In genomic region chr16:2473999-2474876, GRCh38 we compare ENCODE assay signal across 8 cellular contexts. TPM values are rescaled to one million over a fixed set of nuclear protein-coding genes. Genes with fewer than 3 reads are reported as not detected.
A peak's percentile ranks its signal among the peaks of the same experiment; 100 is the strongest.
DNase-seq lines count a peak whose midpoint lies in the region; ATAC-seq and TF ChIP-seq lines count a peak whose summit lies in the region.

No MANE protein-coding gene starts in this region.

- peaks cover 4 to 19% of the 10 kb centered on the region in 2 donors for H3K36me3 Mint-ChIP-seq in CD14-positive monocyte
- H3K36me3 Mint-ChIP-seq in activated CD8-positive, alpha-beta T cell treated with anti-CD3 and anti-CD28 coated beads, Interleukin-2, amount 10 ng/mL, durations not matched to agents 7 days and 5 days (ENCODE audit: low read depth), result no peaks in the 10 kb centered on the region
- no peaks in the 10 kb centered on the region for H3K36me3 Mint-ChIP-seq in endothelial cell (ENCODE audit: low read depth, unreplicated experiment)

- H3K4me1 Mint-ChIP-seq in CD14-positive monocyte (peaks cover 40% of the 10 kb centered on the region), endothelial cell (ENCODE audit: unreplicated experiment) (peaks cover 7% of the 10 kb centered on the region)
- H3K4me1 Mint-ChIP-seq in activated CD8-positive, alpha-beta T cell treated with anti-CD3 and anti-CD28 coated beads, Interleukin-2, amount 10 ng/mL, durations not matched to agents 7 days and 5 days (ENCODE audit: low read depth), result peaks cover 26% of the 10 kb centered on the region

- no peak for DNase-seq in CD14-positive monocyte (ENCODE audit: low spot score)
- peak; percentile 90 for DNase-seq in GM20000 (ENCODE audit: low spot score)
- DNase-seq in NCI-H2171 (lab: John Stamatoyannopoulos, UW), result peak; percentile 33
- peak; percentile 68 for DNase-seq in activated CD8-positive, alpha-beta T cell treated with anti-CD3 and anti-CD28 coated beads, Interleukin-2, amount 10 ng/mL, durations not matched to agents 7 days and 5 days
- DNase-seq in endothelial cell (ENCODE audit: low spot score), result peak; percentile 45
- DNase-seq in mucosa of descending colon, result peak; percentile 59 to 75 (median 75)
- peak; percentile 50 for DNase-seq in stimulated activated naive CD4-positive, alpha-beta T cell treated with Interleukin-2 at 50 U/mL for 16 hours (lab: John Stamatoyannopoulos, UW)
- no peak for DNase-seq in NCI-H2081 treated with DMSO at 0.1 percent for 48 hours (lab: John Stamatoyannopoulos, UW)

- H3K9me3 Mint-ChIP-seq in CD14-positive monocyte, result peaks cover 0 to 11% (median 5%) of the 10 kb centered on the region in 7 donors
- H3K9me3 Mint-ChIP-seq in activated CD8-positive, alpha-beta T cell treated with anti-CD3 and anti-CD28 coated beads, Interleukin-2, amount 10 ng/mL, durations not matched to agents 7 days and 5 days (ENCODE audit: insufficient read depth), result no peaks in the 10 kb centered on the region
- no peaks in the 10 kb centered on the region for H3K9me3 Mint-ChIP-seq in endothelial cell (ENCODE audit: unreplicated experiment)

- H3K36me3 ChIP-seq in mucosa of descending colon (ENCODE audit: low read depth), result no peaks in the 10 kb centered on the region

- POLR2A ChIA-PET in activated CD8-positive, alpha-beta T cell treated with anti-CD3 and anti-CD28 coated beads, Interleukin-2, amount 10 ng/mL, durations not matched to agents 7 days and 5 days (lab: Charles Lee), result interaction anchor here (0.6 to 1.3 kb wide), 3 partner anchors 14 to 40 kb away, joined by 3 to 4 read pairs (median 4); partner anchors contain the start of gene ATP6V0C

- H3K4me3 Mint-ChIP-seq in CD14-positive monocyte (peak overlapping the region; percentile 77 to 86), endothelial cell (ENCODE audit: unreplicated experiment) (peak overlapping the region; percentile 74)
- peak overlapping the region; percentile 77 for H3K4me3 Mint-ChIP-seq in activated CD8-positive, alpha-beta T cell treated with anti-CD3 and anti-CD28 coated beads, Interleukin-2, amount 10 ng/mL, durations not matched to agents 7 days and 5 days

- H3K27me3 Mint-ChIP-seq in CD14-positive monocyte (ENCODE audit: low read depth in 3 of 3), result peaks cover 33 to 41% (median 36%) of the 10 kb centered on the region in 3 donors
- peaks cover 22% of the 10 kb centered on the region for H3K27me3 Mint-ChIP-seq in activated CD8-positive, alpha-beta T cell treated with anti-CD3 and anti-CD28 coated beads, Interleukin-2, amount 10 ng/mL, durations not matched to agents 7 days and 5 days (ENCODE audit: low read depth)
- H3K27me3 Mint-ChIP-seq in endothelial cell (ENCODE audit: unreplicated experiment), result peaks cover 38% of the 10 kb centered on the region

- ATAC-seq in activated CD8-positive, alpha-beta T cell treated with anti-CD3 and anti-CD28 coated beads, Interleukin-2, amount 10 ng/mL, durations not matched to agents 7 days and 5 days, result peak; percentile 70
- ATAC-seq in mucosa of descending colon, result peak; percentile 77

- H3K27ac Mint-ChIP-seq in CD14-positive monocyte (peak overlapping the region in 5 of 7 donors; percentile 20 to 68 (median 32)), endothelial cell (ENCODE audit: unreplicated experiment) (no peak overlapping the region)
- H3K27ac Mint-ChIP-seq in activated CD8-positive, alpha-beta T cell treated with anti-CD3 and anti-CD28 coated beads, Interleukin-2, amount 10 ng/mL, durations not matched to agents 7 days and 5 days, result peak overlapping the region; percentile 73

- TF ChIP-seq CTCF in CD14-positive monocyte (IDR thresholded peaks at IDR 0.05), result peak; percentile 48
- TF ChIP-seq CTCF in GM20000 (IDR thresholded peaks at IDR 0.05; ENCODE audit: extremely low read depth, missing control alignments), result peak; percentile 52
- no peak for TF ChIP-seq CTCF in endothelial cell (IDR thresholded peaks at IDR 0.05; ENCODE audit: unreplicated experiment)
- TF ChIP-seq CTCF in mucosa of descending colon (IDR thresholded peaks at IDR 0.05), result peak; percentile 50

- H3K4me3 ChIP-seq in mucosa of descending colon, result peak overlapping the region; percentile 54

- intact Hi-C loops in CD14-positive monocyte (cut with micrococcal nuclease) (loop anchor here (5.0 to 10.0 kb wide), 2 partner anchors 33 to 49 kb away; partner anchors contain the start of gene CCNF (in 1 of the 2)), mucosa of descending colon (cut with DNase I, micrococcal nuclease) (no loop called here)

- H3K9me3 ChIP-seq in mucosa of descending colon, result no peaks in the 10 kb centered on the region

- H3K4me1 ChIP-seq in mucosa of descending colon (ENCODE audit: low read depth), result peaks cover 26% of the 10 kb centered on the region

- CTCF ChIA-PET in activated CD8-positive, alpha-beta T cell treated with anti-CD3 and anti-CD28 coated beads, Interleukin-2, amount 10 ng/mL, durations not matched to agents 7 days and 5 days (lab: Charles Lee), result interaction anchor here (0.7 to 1.5 kb wide), 6 partner anchors 11 to 44 kb away, joined by 3 to 4 read pairs (median 4); partner anchors contain the start of gene TEDC2

RNA-seq across cellular contexts. Expression of gene TBC1D24, which starts 0.7 kb away (rescaled TPM):
- polyA plus RNA-seq in CD14-positive monocyte, result 1 to 10 TPM in 1 of 2 donors, under 1 TPM in 1; 0.76 to 2.1 TPM
- 10 to 100 TPM; 21.1 to 22.4 TPM for total RNA-seq in activated CD8-positive, alpha-beta T cell treated with anti-CD3 and anti-CD28 coated beads, Interleukin-2, amount 10 ng/mL, durations not matched to agents 7 days and 5 days
- total RNA-seq in endothelial cell (ENCODE audit: unreplicated experiment) (17.3 TPM), mucosa of descending colon (10 to 100 TPM in 1 of 3 donors, 1 to 10 TPM in 2; 6.9 to 14.3 (median 8.5) TPM)

RNA-seq across cellular contexts. Expression of gene NTN3, which starts 3.1 kb away (rescaled TPM):
- not detected for polyA plus RNA-seq in CD14-positive monocyte
- total RNA-seq in activated CD8-positive, alpha-beta T cell treated with anti-CD3 and anti-CD28 coated beads, Interleukin-2, amount 10 ng/mL, durations not matched to agents 7 days and 5 days, result under 1 TPM in 1 of 2 experiments, not detected in 1; 0.10 TPM
- total RNA-seq in endothelial cell (ENCODE audit: unreplicated experiment) (not detected), mucosa of descending colon (under 1 TPM in 1 of 3 donors, not detected in 2; 0.44 TPM)

RNA-seq across cellular contexts. Expression of gene TEDC2, which starts 14.3 kb away (rescaled TPM):
- polyA plus RNA-seq in CD14-positive monocyte, result under 1 TPM in 1 of 2 donors, not detected in 1; 0.28 TPM
- total RNA-seq in activated CD8-positive, alpha-beta T cell treated with anti-CD3 and anti-CD28 coated beads, Interleukin-2, amount 10 ng/mL, durations not matched to agents 7 days and 5 days, result 10 to 100 TPM; 21.6 to 32.9 TPM
- total RNA-seq in endothelial cell (ENCODE audit: unreplicated experiment) (9.1 TPM), mucosa of descending colon (1 to 10 TPM; 1.1 to 5.5 (median 2.8) TPM)

RNA-seq across cellular contexts. Expression of gene ATP6V0C, which starts 39.5 kb away (rescaled TPM):
- 100 to 1,000 TPM; 176 to 187 TPM for polyA plus RNA-seq in CD14-positive monocyte
- 100 to 1,000 TPM; 105 to 110 TPM for total RNA-seq in activated CD8-positive, alpha-beta T cell treated with anti-CD3 and anti-CD28 coated beads, Interleukin-2, amount 10 ng/mL, durations not matched to agents 7 days and 5 days
- 157 TPM for total RNA-seq in endothelial cell (ENCODE audit: unreplicated experiment)
- total RNA-seq in mucosa of descending colon, result 100 to 1,000 TPM; 171 to 261 (median 201) TPM

RNA-seq across cellular contexts. Expression of gene CCNF, which starts 45.0 kb away (rescaled TPM):
- polyA plus RNA-seq in CD14-positive monocyte, result under 1 TPM; 0.34 to 0.97 TPM
- 100 to 1,000 TPM; 105 to 110 TPM for total RNA-seq in activated CD8-positive, alpha-beta T cell treated with anti-CD3 and anti-CD28 coated beads, Interleukin-2, amount 10 ng/mL, durations not matched to agents 7 days and 5 days
- total RNA-seq in endothelial cell (ENCODE audit: unreplicated experiment), result 30.2 TPM
- total RNA-seq in mucosa of descending colon, result 10 to 100 TPM in 1 of 3 donors, 1 to 10 TPM in 2; 3.4 to 12.7 (median 3.7) TPM

Comparison
In these comparisons a context has a peak if more than half of its experiments do, and no peak if none do; other contexts are left out.
1. DNase-seq: peak in GM20000 (single experiment), NCI-H2171 (single experiment), activated CD8-positive, alpha-beta T cell treated with anti-CD3 and anti-CD28 coated beads, Interleukin-2, amount 10 ng/mL, durations not matched to agents 7 days and 5 days (single experiment), endothelial cell (single experiment), mucosa of descending colon (3 of 3) and stimulated activated naive CD4-positive, alpha-beta T cell treated with Interleukin-2 at 50 U/mL for 16 hours (single experiment); none in CD14-positive monocyte (single experiment) and NCI-H2081 treated with DMSO at 0.1 percent for 48 hours (single experiment).
2. intact Hi-C loops: an anchor here in CD14-positive monocyte (5.0 to 10.0 kb wide); none called in mucosa of descending colon.
3. Peak in every context shown above with its lines, with median percentiles within 50 percentile points of each other: H3K4me3 Mint-ChIP-seq.